18 cellular contexts compared by ENCODE assay signal in the genomic region with DNA sequence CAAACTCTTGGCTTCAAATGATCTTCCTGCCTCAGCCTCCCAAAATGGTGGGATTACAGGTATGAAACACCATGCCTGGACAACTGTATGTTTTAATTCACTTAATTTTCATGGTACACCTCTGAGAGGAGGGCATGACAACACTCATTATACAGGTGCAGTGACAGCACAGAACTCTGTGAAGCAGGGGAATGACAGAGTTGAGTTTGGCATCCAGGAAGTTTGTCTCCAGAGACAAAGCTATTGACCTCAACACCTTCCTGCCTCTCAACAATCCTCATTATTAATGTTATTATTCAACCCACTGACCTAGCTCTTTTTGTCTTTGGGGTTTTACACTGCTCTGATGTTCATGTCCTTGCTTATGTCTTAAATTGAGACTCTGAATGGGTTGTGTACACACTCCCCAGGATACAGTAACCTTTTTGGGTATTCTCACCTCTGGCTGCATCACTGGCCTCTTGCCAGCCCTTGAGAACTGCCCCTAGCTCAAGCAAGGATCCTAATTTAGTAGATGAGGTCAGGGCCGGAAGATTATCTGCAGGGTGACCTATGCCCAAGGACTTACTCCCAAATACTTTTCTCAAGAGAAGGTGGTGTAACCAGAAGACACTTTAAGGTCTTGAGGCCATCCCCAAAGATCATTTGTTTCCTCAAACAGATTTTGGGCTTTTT. TPM values are rescaled to one million over a fixed set of nuclear protein-coding genes. Genes with fewer than 3 reads are reported as not detected.
DNase-seq lines count a peak whose midpoint lies in the region; ATAC-seq, FAIRE-seq and TF ChIP-seq lines count a peak whose summit lies in the region.
"Had no signal": no experiment of that assay in that cellular context is flagged by ENCODE, and none has a peak within 500 bp of the region (broad histone marks: within the 10 kb centered on the region; RNA-seq: fewer than 3 reads in every experiment).

No MANE protein-coding gene starts in this region.

- H4K20me1 ChIP-seq in K562 (replicated peaks; ENCODE audit: control insufficient read depth, insufficient read depth, low read length) = no peaks in the 10 kb centered on the region
- H4K20me1 ChIP-seq in neural progenitor cell (ENCODE audit: low read depth) = no peaks in the 10 kb centered on the region

- no peak overlapping the region for H3K4me2 ChIP-seq in K562 (ENCODE audit: insufficient read depth, low read length)
- no peak overlapping the region for H3K4me2 ChIP-seq in neural progenitor cell

- H2AFZ ChIP-seq in K562 (ENCODE audit: low read depth, low read length) (no peak overlapping the region), neural progenitor cell (replicated peaks) (no peak overlapping the region)

- H3K27ac ChIP-seq in K562 (ENCODE audit: extremely low read depth, low read depth, low read length) (no peak overlapping the region), neural progenitor cell (no peak overlapping the region)
- H3K27ac ChIP-seq: thoracic aorta had no signal

- H3K4me1 ChIP-seq in K562 (replicated peaks in 1 of 2; ENCODE audit: control insufficient read depth in 2 of 2, insufficient read depth in 2 of 2, low read length in 2 of 2) = peaks cover 4 to 9% of the 10 kb centered on the region in 2 experiments
- H3K4me1 ChIP-seq in neural progenitor cell = no peaks in the 10 kb centered on the region

- H3K4me1 Mint-ChIP-seq in HFFc6 (ENCODE audit: low read depth) (peaks cover 75% of the 10 kb centered on the region), neural progenitor cell (peaks cover 24% of the 10 kb centered on the region)

- in situ Hi-C loops in K562 (cut with MboI) = no loop called here

- TF ChIP-seq RAD21 in K562 (CRISPR knock-in tag; conservative IDR thresholded peaks at IDR 0.05 in 1 of 2, IDR thresholded peaks at IDR 0.05 in 1 of 2) = no peak

- H3K36me3 Mint-ChIP-seq in HFFc6 (ENCODE audit: low read depth) = no peaks in the 10 kb centered on the region
- peaks cover 4% of the 10 kb centered on the region for H3K36me3 Mint-ChIP-seq in neural progenitor cell
- H3K36me3 Mint-ChIP-seq: activated naive CD8-positive, alpha-beta T cell; brain had no signal

- H3K4me3 Mint-ChIP-seq in HFFc6 = no peak overlapping the region
- H3K4me3 Mint-ChIP-seq in neural progenitor cell = no peak overlapping the region
- H3K4me3 Mint-ChIP-seq: activated naive CD8-positive, alpha-beta T cell; B cell; brain had no signal

- H3K9me3 Mint-ChIP-seq in HFFc6 (no peaks in the 10 kb centered on the region), neural progenitor cell (peaks cover 7% of the 10 kb centered on the region)

- H3K4me3 ChIP-seq in K562 (no peak overlapping the region), neural progenitor cell (no peak overlapping the region)
- H3K4me3 ChIP-seq: thoracic aorta had no signal

- H3K27ac Mint-ChIP-seq in HFFc6 = peak overlapping the region; percentile 60
- peak overlapping the region; percentile 79 for H3K27ac Mint-ChIP-seq in neural progenitor cell
- H3K27ac Mint-ChIP-seq: activated naive CD8-positive, alpha-beta T cell; B cell; brain had no signal

- CTCF ChIA-PET in K562 (lab: Yijun Ruan, JAX; ENCODE audit: low intra/inter-chr PET ratio) = no interaction called here

- TF ChIP-seq POLR2A in K562 (conservative IDR thresholded peaks at IDR 0.05) = no peak

- H3F3A ChIP-seq in neural progenitor cell (ENCODE audit: low read depth) = peaks cover 7% of the 10 kb centered on the region

- intact Hi-C loops in K562 (cut with micrococcal nuclease) = no loop called here

- TF ChIP-seq EP300 in K562 (IDR thresholded peaks at IDR 0.05; ENCODE audit: low read length) = 0 out of 2 replicates have a peak, but pooled peaks have one; percentile 21

- H3K9me3 ChIP-seq in K562 (replicated peaks; ENCODE audit: control insufficient read depth, insufficient read depth, low read depth, low read length) (no peaks in the 10 kb centered on the region), neural progenitor cell (ENCODE audit: low read depth) (no peaks in the 10 kb centered on the region)
- H3K9me3 ChIP-seq: thoracic aorta had no signal

- H3K27me3 ChIP-seq in K562 (ENCODE audit: control insufficient read depth in 2 of 2, insufficient read depth in 2 of 2, low read length in 2 of 2) (no peaks in the 10 kb centered on the region), neural progenitor cell (no peaks in the 10 kb centered on the region)

- H3K9ac ChIP-seq in K562 (ENCODE audit: insufficient read depth in 1 of 2, low read depth in 2 of 2, low read length in 2 of 2) (no peak overlapping the region), neural progenitor cell (no peak overlapping the region)

- no peak for DNase-seq in HFFc6
- peak in 2 of 4 experiments; percentile 39 to 58 for DNase-seq in K562 (ENCODE audit: extremely low read depth in 1 of 4, low spot score in 3 of 4)
- DNase-seq in neural progenitor cell (ENCODE audit: low spot score) = no peak
- DNase-seq: activated CD4-positive, alpha-beta T cell treated with anti-CD3 and anti-CD28 coated beads, Interleukin-2, amount 50 U/mL, for 48 hours; activated T-cell treated with anti-CD3 and anti-CD28 coated beads, Interleukin-2, amount 50 U/mL, for 48 hours; GF-D8; glutamatergic neuron; GOT3; NCI-H1417 had no signal

- H3K79me2 ChIP-seq in K562 (ENCODE audit: control insufficient read depth, insufficient read depth, low read length) = no peaks in the 10 kb centered on the region
- H3K79me2 ChIP-seq in neural progenitor cell (ENCODE audit: low read depth) = no peaks in the 10 kb centered on the region

- FAIRE-seq in K562 (lab: Jason Lieb, UNC) = no peak
- FAIRE-seq: D721Med had no signal

- ATAC-seq in K562 (peak; percentile 53), HG02938 (IDR thresholded peaks at IDR 0.05; ENCODE audit: unreplicated experiment) (no peak), HG03571 (IDR thresholded peaks at IDR 0.05; ENCODE audit: unreplicated experiment) (no peak), GM19452 (IDR thresholded peaks at IDR 0.05; ENCODE audit: unreplicated experiment) (no peak)
- ATAC-seq: sciatic nerve had no signal

- H3K9me1 ChIP-seq in K562 (ENCODE audit: control insufficient read depth, insufficient read depth, low read length) = no peaks in the 10 kb centered on the region

- POLR2A ChIA-PET in K562 (lab: Yijun Ruan, JAX) = interaction anchor here (0.7 to 1.4 kb wide), 9 partner anchors 9 to 150 kb away, joined by 3 to 6 read pairs (median 3); a partner anchor contains a TSS

- no TSS peak for BruUV-seq in K562 (replicated peaks; lab: Mats Ljungman, UMichigan)

- H3K27me3 Mint-ChIP-seq in HFFc6 (ENCODE audit: insufficient read depth) = no peaks in the 10 kb centered on the region; the same call in 1 of the 2 replicates
- peaks cover 21% of the 10 kb centered on the region for H3K27me3 Mint-ChIP-seq in neural progenitor cell (ENCODE audit: insufficient read depth, low read depth)
- H3K27me3 Mint-ChIP-seq: activated naive CD8-positive, alpha-beta T cell had no signal

- TF ChIP-seq CTCF in HFFc6 (IDR thresholded peaks at IDR 0.05) (no peak), K562 (IDR thresholded peaks at IDR 0.05 in 2 of 3, conservative IDR thresholded peaks at IDR 0.05 in 1 of 3; ENCODE audit: insufficient read depth in 2 of 3, low read depth in 1 of 3, low read length in 3 of 3) (no peak), neural progenitor cell (IDR thresholded peaks at IDR 0.05) (no peak)

- H3K36me3 ChIP-seq in K562 (ENCODE audit: control insufficient read depth, insufficient read depth, low read length) (no peaks in the 10 kb centered on the region), neural progenitor cell (no peaks in the 10 kb centered on the region)
- H3K36me3 ChIP-seq: thoracic aorta had no signal

- 15% methylated on average over 1 of the region's 1 CpG for WGBS in K562 (ENCODE audit: insufficient coverage, low coverage, missing lambda C conversion rate)

RNA-seq across cellular contexts. Expression of a gene that starts 13.1 kb away (rescaled TPM):
- total RNA-seq in HFFc6 (2021; fragmentation: NEBNext Ultra II Directional; extraction: Animal tissue kit (Norgen Biotek cat#: 25700)) = 10 to 100 TPM; 38.1 to 62.4 (median 60.2) TPM
- 15.2 and 21.4 TPM in 2 replicates for total RNA-seq in K562 (2011; cell fraction: chromatin; rRNA removed; ENCODE audit: low replicate concordance)
- total RNA-seq in K562 (2011; cell fraction: nucleolus; rRNA removed) = 22.4 and 29.0 TPM in 2 replicates
- total RNA-seq in K562 (2011; cell fraction: nucleoplasm; rRNA removed) = 21.0 and 27.1 TPM in 2 replicates
- total RNA-seq in K562 (2014; rRNA removed) (18.7 and 24.7 TPM in 2 replicates), K562 (2014; rRNA removed; fragmentation: Illumina TruSeq; extraction: Trizol) (8.0 and 8.2 TPM in 2 replicates), K562 (2015; rRNA removed; fragmentation: Illumina TruSeq; extraction: Trizol) (13.0 and 15.1 TPM in 2 replicates), K562 (2021) (23.4 and 24.1 TPM in 2 replicates), neural progenitor cell (ENCODE audit: low replicate concordance) (2.0 and 7.1 TPM in 2 replicates)
- polyA plus RNA-seq in K562 (2011; rRNA removed) (8.8 and 11.5 TPM in 2 replicates), K562 (2014; fragmentation: Illumina TruSeq; extraction: Trizol) (11.4 and 12.5 TPM in 2 replicates), K562 (2014; fragmentation: Nextera tagmentation; extraction: Ambion mirVana) (1 to 10 TPM; 1.5 to 1.7 TPM), K562 (2014; rRNA removed) (26.0 and 30.0 TPM in 2 replicates)
- polyA plus RNA-seq in K562 (2011; cell fraction: cytosol; rRNA removed) = 9.9 and 20.6 TPM in 2 replicates
- polyA plus RNA-seq in K562 (2011; cell fraction: nucleus; rRNA removed) = 25.7 and 32.6 TPM in 2 replicates
- polyA plus RNA-seq in K562 (2012) = 30.7 and 77.8 TPM in 2 replicates
- polyA minus RNA-seq in K562 (2011; rRNA and poly(A)+ RNA removed) = 3.8 and 6.5 TPM in 2 replicates
- polyA minus RNA-seq in K562 (2011; cell fraction: cytosol; rRNA and poly(A)+ RNA removed) = 5.3 and 6.8 TPM in 2 replicates
- 9.7 and 12.9 TPM in 2 replicates for polyA minus RNA-seq in K562 (2011; cell fraction: nucleus; rRNA and poly(A)+ RNA removed)

RNA-seq across cellular contexts. Expression of a gene that starts 14.9 kb away (rescaled TPM):
- total RNA-seq in HFFc6 (2021; fragmentation: NEBNext Ultra II Directional; extraction: Animal tissue kit (Norgen Biotek cat#: 25700)) = 100 to 1,000 TPM; 218 to 286 (median 236) TPM
- 164 and 277 TPM in 2 replicates for total RNA-seq in K562 (2011; cell fraction: chromatin; rRNA removed; ENCODE audit: low replicate concordance)
- 152 and 165 TPM in 2 replicates for total RNA-seq in K562 (2011; cell fraction: nucleolus; rRNA removed)
- total RNA-seq in K562 (2011; cell fraction: nucleoplasm; rRNA removed) = 155 and 194 TPM in 2 replicates
- total RNA-seq in K562 (2014; rRNA removed) (118 and 131 TPM in 2 replicates), K562 (2014; rRNA removed; fragmentation: Illumina TruSeq; extraction: Trizol) (84.7 and 84.8 TPM in 2 replicates), K562 (2015; rRNA removed; fragmentation: Illumina TruSeq; extraction: Trizol) (101 and 102 TPM in 2 replicates), K562 (2021) (124 and 127 TPM in 2 replicates), neural progenitor cell (ENCODE audit: low replicate concordance) (80.3 and 96.9 TPM in 2 replicates)
- polyA plus RNA-seq in K562 (2011; rRNA removed) (131 and 154 TPM in 2 replicates), K562 (2014; fragmentation: Illumina TruSeq; extraction: Trizol) (138 and 144 TPM in 2 replicates), K562 (2014; fragmentation: Nextera tagmentation; extraction: Ambion mirVana) (10 to 100 TPM; 11.7 to 12.0 TPM), K562 (2014; rRNA removed) (149 and 174 TPM in 2 replicates)
- 144 and 149 TPM in 2 replicates for polyA plus RNA-seq in K562 (2011; cell fraction: cytosol; rRNA removed)
- polyA plus RNA-seq in K562 (2011; cell fraction: nucleus; rRNA removed) = 209 and 233 TPM in 2 replicates
- 135 and 272 TPM in 2 replicates for polyA plus RNA-seq in K562 (2012)
- 122 and 132 TPM in 2 replicates for polyA minus RNA-seq in K562 (2011; rRNA and poly(A)+ RNA removed)
- polyA minus RNA-seq in K562 (2011; cell fraction: cytosol; rRNA and poly(A)+ RNA removed) = 72.2 and 76.2 TPM in 2 replicates
- polyA minus RNA-seq in K562 (2011; cell fraction: nucleus; rRNA and poly(A)+ RNA removed) = 38.5 and 58.5 TPM in 2 replicates

RNA-seq across cellular contexts. Expression of a gene that starts 37.2 kb away (rescaled TPM):
- total RNA-seq in HFFc6 (2021; fragmentation: NEBNext Ultra II Directional; extraction: Animal tissue kit (Norgen Biotek cat#: 25700)) = 1,000 to 10,000 TPM; 1,052 to 1,712 (median 1,589) TPM
- 127 and 264 TPM in 2 replicates for total RNA-seq in K562 (2011; cell fraction: chromatin; rRNA removed; ENCODE audit: low replicate concordance)
- 272 and 276 TPM in 2 replicates for total RNA-seq in K562 (2011; cell fraction: nucleolus; rRNA removed)
- 270 and 313 TPM in 2 replicates for total RNA-seq in K562 (2011; cell fraction: nucleoplasm; rRNA removed)
- total RNA-seq in K562 (2014; rRNA removed) (1,062 and 1,409 TPM in 2 replicates), K562 (2014; rRNA removed; fragmentation: Illumina TruSeq; extraction: Trizol) (863 and 971 TPM in 2 replicates), K562 (2015; rRNA removed; fragmentation: Illumina TruSeq; extraction: Trizol) (1,443 and 1,478 TPM in 2 replicates), K562 (2021) (1,495 and 1,529 TPM in 2 replicates), neural progenitor cell (ENCODE audit: low replicate concordance) (1,479 and 2,270 TPM in 2 replicates)
- polyA plus RNA-seq in K562 (2011; rRNA removed) (2,369 and 2,705 TPM in 2 replicates), K562 (2014; fragmentation: Illumina TruSeq; extraction: Trizol) (2,541 and 2,870 TPM in 2 replicates), K562 (2014; fragmentation: Nextera tagmentation; extraction: Ambion mirVana) (1,000 to 10,000 TPM; 1,106 to 1,864 TPM), K562 (2014; rRNA removed) (1,462 and 1,903 TPM in 2 replicates)
- polyA plus RNA-seq in K562 (2011; cell fraction: cytosol; rRNA removed) = 2,776 and 3,265 TPM in 2 replicates
- polyA plus RNA-seq in K562 (2011; cell fraction: nucleus; rRNA removed) = 619 and 708 TPM in 2 replicates
- polyA plus RNA-seq in K562 (2012) = 1,523 and 1,878 TPM in 2 replicates
- polyA minus RNA-seq in K562 (2011; rRNA and poly(A)+ RNA removed) = 1,764 and 2,070 TPM in 2 replicates
- 880 and 960 TPM in 2 replicates for polyA minus RNA-seq in K562 (2011; cell fraction: cytosol; rRNA and poly(A)+ RNA removed)
- 140 and 261 TPM in 2 replicates for polyA minus RNA-seq in K562 (2011; cell fraction: nucleus; rRNA and poly(A)+ RNA removed)

RNA-seq across cellular contexts. Expression of a gene that starts 40.3 kb away (rescaled TPM):
- total RNA-seq in HFFc6 (2021; fragmentation: NEBNext Ultra II Directional; extraction: Animal tissue kit (Norgen Biotek cat#: 25700)) = 10 to 100 TPM; 18.4 to 31.9 (median 28.1) TPM
- 79.5 and 80.7 TPM in 2 replicates for total RNA-seq in K562 (2011; cell fraction: chromatin; rRNA removed; ENCODE audit: low replicate concordance)
- 47.5 and 50.5 TPM in 2 replicates for total RNA-seq in K562 (2011; cell fraction: nucleolus; rRNA removed)
- 62.0 and 85.1 TPM in 2 replicates for total RNA-seq in K562 (2011; cell fraction: nucleoplasm; rRNA removed)
- total RNA-seq in K562 (2014; rRNA removed) = 15.7 and 24.3 TPM in 2 replicates
- total RNA-seq in K562 (2014; rRNA removed; fragmentation: Illumina TruSeq; extraction: Trizol) = 20.0 and 25.5 TPM in 2 replicates
- total RNA-seq in K562 (2015; rRNA removed; fragmentation: Illumina TruSeq; extraction: Trizol) = 15.6 and 18.2 TPM in 2 replicates
- 96.8 and 114 TPM in 2 replicates for total RNA-seq in K562 (2021)
- 21.5 and 55.8 TPM in 2 replicates for polyA plus RNA-seq in K562 (2011; rRNA removed)
- polyA plus RNA-seq in K562 (2011; cell fraction: cytosol; rRNA removed) = 28.0 and 35.1 TPM in 2 replicates
- 105 and 141 TPM in 2 replicates for polyA plus RNA-seq in K562 (2011; cell fraction: nucleus; rRNA removed)
- polyA plus RNA-seq in K562 (2012) = 68.1 and 105 TPM in 2 replicates
- polyA plus RNA-seq in K562 (2014; fragmentation: Illumina TruSeq; extraction: Trizol) = 72.9 and 95.4 TPM in 2 replicates
- polyA plus RNA-seq in K562 (2014; fragmentation: Nextera tagmentation; extraction: Ambion mirVana) = 1 to 10 TPM; 8.2 to 8.8 TPM
- polyA plus RNA-seq in K562 (2014; rRNA removed) = 31.3 and 35.0 TPM in 2 replicates
- polyA minus RNA-seq in K562 (2011; rRNA and poly(A)+ RNA removed) = 24.0 and 34.6 TPM in 2 replicates
- polyA minus RNA-seq in K562 (2011; cell fraction: cytosol; rRNA and poly(A)+ RNA removed) = 56.9 and 94.9 TPM in 2 replicates
- 16.4 and 27.8 TPM in 2 replicates for polyA minus RNA-seq in K562 (2011; cell fraction: nucleus; rRNA and poly(A)+ RNA removed)
- 22.6 and 29.5 TPM in 2 replicates for total RNA-seq in neural progenitor cell (ENCODE audit: low replicate concordance)
